34 cellular contexts compared by ENCODE assay signal in the genomic region with DNA sequence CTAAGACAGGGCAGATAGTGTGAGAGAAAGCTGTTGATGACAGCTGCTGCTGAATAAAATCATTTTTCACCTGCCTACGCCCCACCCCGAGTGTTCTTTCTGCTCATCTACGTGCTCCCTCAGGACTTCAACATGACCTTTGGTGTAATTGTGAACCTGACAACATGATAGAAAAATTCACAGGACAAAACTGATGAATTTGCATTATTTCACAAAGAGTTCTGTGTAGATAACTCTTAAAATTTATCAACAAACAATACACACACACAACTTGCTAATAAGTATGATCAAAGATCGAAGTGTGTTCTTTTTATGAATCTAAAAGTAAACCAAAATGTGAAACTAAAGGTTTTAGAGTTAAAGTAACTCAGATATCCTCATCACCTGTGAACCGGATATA.
"Had no signal": no experiment of that assay in that cellular context is flagged by ENCODE, and none has a peak within 500 bp of the region (broad histone marks: within the 10 kb centered on the region; RNA-seq: fewer than 3 reads in every experiment).

No MANE protein-coding gene starts in this region.

- H3K4me3 Mint-ChIP-seq: activated B cell treated with CpG ODN at 0.5 μM for 24 hours; activated CD4-positive, alpha-beta memory T cell treated with anti-CD3 and anti-CD28 coated beads for 36 hours; activated naive CD4-positive, alpha-beta T cell treated with anti-CD3 and anti-CD28 coated beads, Interleukin-2, amount 10 ng/mL, durations not matched to agents 7 days and 5 days; activated naive CD8-positive, alpha-beta T cell; activated naive CD8-positive, alpha-beta T cell treated with anti-CD3 and anti-CD28 coated beads, Interleukin-2, amount 50 U/mL, for 24 hours; brain had no signal

- DNase-seq: activated B cell treated with CpG ODN at 0.5 μM for 24 hours; activated CD4-positive, alpha-beta memory T cell treated with anti-CD3 and anti-CD28 coated beads for 36 hours; activated CD4-positive, alpha-beta T cell treated with anti-CD3 and anti-CD28 coated beads for 4 hours; activated CD4-positive, alpha-beta T cell treated with anti-CD3 and anti-CD28 coated beads, Interleukin-2, amount 50 U/mL, for 1 hour; activated CD4-positive, CD25-positive, alpha-beta regulatory T cell treated with anti-CD3 and anti-CD28 coated beads, Interleukin-2, amount 50 U/mL, for 72 hours; activated CD8-positive, alpha-beta memory T cell treated with anti-CD3 and anti-CD28 coated beads, Interleukin-2, amount 50 U/mL, for 48 hours; activated effector memory CD4-positive, alpha-beta T cell treated with Interleukin-2 at 50 U/mL for 16 hours; activated naive CD4-positive, alpha-beta T cell treated with anti-CD3 and anti-CD28 coated beads, Interleukin-2, amount 10 ng/mL, durations not matched to agents 7 days and 5 days; activated naive CD8-positive, alpha-beta T cell treated with anti-CD3 and anti-CD28 coated beads, Interleukin-2, amount 50 U/mL, for 24 hours; activated T-cell treated with anti-CD3 and anti-CD28 coated beads, Interleukin-2, amount 50 U/mL, for 48 hours; anterior cingulate cortex; central memory CD4-positive, alpha-beta T cell; MM.1S; MV-4-11; NCI-H1092; NCI-H146; NCI-H187; NCI-H2029 treated with DMSO at 0.1 percent for 48 hours; NCI-H226; NCI-H446 treated with DMSO at 0.1 percent for 48 hours; NCI-H524; PC-3; Peyer's patch; RPMI8226; SHP77 treated with DMSO at 0.1 percent for 48 hours; SW 1271; T-helper 1 cell; T-helper 2 cell; T-helper 9 cell had no signal

- H3K27ac Mint-ChIP-seq: activated B cell treated with CpG ODN at 0.5 μM for 24 hours; activated CD4-positive, alpha-beta memory T cell treated with anti-CD3 and anti-CD28 coated beads for 36 hours; activated naive CD4-positive, alpha-beta T cell treated with anti-CD3 and anti-CD28 coated beads, Interleukin-2, amount 10 ng/mL, durations not matched to agents 7 days and 5 days; activated naive CD8-positive, alpha-beta T cell; activated naive CD8-positive, alpha-beta T cell treated with anti-CD3 and anti-CD28 coated beads, Interleukin-2, amount 50 U/mL, for 24 hours; brain had no signal

- H3K27me3 ChIP-seq: Peyer's patch, SJSA1 had no signal

- H3K9me3 Mint-ChIP-seq: activated naive CD4-positive, alpha-beta T cell treated with anti-CD3 and anti-CD28 coated beads, Interleukin-2, amount 10 ng/mL, durations not matched to agents 7 days and 5 days; activated naive CD8-positive, alpha-beta T cell treated with anti-CD3 and anti-CD28 coated beads, Interleukin-2, amount 50 U/mL, for 24 hours; brain had no signal

- H3K4me1 Mint-ChIP-seq: activated B cell treated with CpG ODN at 0.5 μM for 24 hours; activated naive CD4-positive, alpha-beta T cell treated with anti-CD3 and anti-CD28 coated beads, Interleukin-2, amount 10 ng/mL, durations not matched to agents 7 days and 5 days; activated naive CD8-positive, alpha-beta T cell treated with anti-CD3 and anti-CD28 coated beads, Interleukin-2, amount 50 U/mL, for 24 hours; brain had no signal

- H3K4me1 ChIP-seq: Peyer's patch, SJSA1 had no signal

- H3K27me3 Mint-ChIP-seq: activated B cell treated with CpG ODN at 0.5 μM for 24 hours; activated CD4-positive, alpha-beta memory T cell treated with anti-CD3 and anti-CD28 coated beads for 36 hours; activated naive CD4-positive, alpha-beta T cell treated with anti-CD3 and anti-CD28 coated beads, Interleukin-2, amount 10 ng/mL, durations not matched to agents 7 days and 5 days; activated naive CD8-positive, alpha-beta T cell; activated naive CD8-positive, alpha-beta T cell treated with anti-CD3 and anti-CD28 coated beads, Interleukin-2, amount 50 U/mL, for 24 hours had no signal

- H3K27ac ChIP-seq: Peyer's patch, SJSA1, VCaP had no signal

- ATAC-seq: activated naive CD8-positive, alpha-beta T cell treated with anti-CD3 and anti-CD28 coated beads, Interleukin-2, amount 50 U/mL, for 24 hours; PC-3; SK-N-SH treated with all-trans-retinoic acid at 6 μM for 48 hours had no signal

- H3K36me3 Mint-ChIP-seq: activated CD4-positive, alpha-beta memory T cell treated with anti-CD3 and anti-CD28 coated beads for 36 hours; activated naive CD4-positive, alpha-beta T cell treated with anti-CD3 and anti-CD28 coated beads, Interleukin-2, amount 10 ng/mL, durations not matched to agents 7 days and 5 days; activated naive CD8-positive, alpha-beta T cell; brain had no signal

- H3K9me3 ChIP-seq: Peyer's patch, SJSA1 had no signal

- H3K36me3 ChIP-seq: Peyer's patch, SJSA1 had no signal

- H3K4me3 ChIP-seq: Peyer's patch, SJSA1 had no signal
